ENCODE assay signal across 18 cellular contexts in genomic region chr10:124287071-124287685, GRCh38.
DNase-seq lines count a peak whose midpoint lies in the region; ATAC-seq and TF ChIP-seq lines count a peak whose summit lies in the region.
"Had no signal": no experiment of that assay in that cellular context is flagged by ENCODE, and none has a peak within 500 bp of the region (broad histone marks: within the 10 kb centered on the region; RNA-seq: fewer than 3 reads in every experiment).

No MANE protein-coding gene starts in this region.

- POLR2A ChIA-PET in activated B cell treated with CpG ODN at 0.5 μM for 24 hours (lab: Charles Lee) (no interaction called here), OCI-LY7 (lab: Charles Lee) (no interaction called here)

- H3K27ac Mint-ChIP-seq in activated B cell treated with CpG ODN at 0.5 μM for 24 hours = no peak overlapping the region
- no peak overlapping the region for H3K27ac Mint-ChIP-seq in glutamatergic neuron (ENCODE audit: unreplicated experiment)
- H3K27ac Mint-ChIP-seq: CD8-positive, alpha-beta memory T cell had no signal

- no peaks in the 10 kb centered on the region for H3K9me3 Mint-ChIP-seq in activated B cell treated with CpG ODN at 0.5 μM for 24 hours
- peaks cover 6% of the 10 kb centered on the region for H3K9me3 Mint-ChIP-seq in glutamatergic neuron (ENCODE audit: unreplicated experiment)
- H3K9me3 Mint-ChIP-seq: CD8-positive, alpha-beta memory T cell had no signal

- H4K20me1 ChIP-seq in OCI-LY7 (ENCODE audit: insufficient read depth, low read length) = no peaks in the 10 kb centered on the region

- H3K4me1 Mint-ChIP-seq in activated B cell treated with CpG ODN at 0.5 μM for 24 hours = peaks cover 19% of the 10 kb centered on the region
- peaks cover 17% of the 10 kb centered on the region for H3K4me1 Mint-ChIP-seq in glutamatergic neuron (ENCODE audit: low read depth, unreplicated experiment)

- DNase-seq in Right ventricle myocardium inferior (ENCODE audit: missing footprints) = peak; percentile 35
- DNase-seq in heart right ventricle = no peak
- DNase-seq in activated B cell treated with CpG ODN at 0.5 μM for 24 hours = peak; percentile 7
- DNase-seq in sciatic nerve (ENCODE audit: low spot score) = peak; percentile 40
- DNase-seq in coronary artery (ENCODE audit: low spot score) = no peak
- DNase-seq in glutamatergic neuron = no peak
- DNase-seq in OCI-LY7 (ENCODE audit: low spot score) = no peak
- DNase-seq: BE2C; CD8-positive, alpha-beta memory T cell; DMS79; MM.1S; NCI-H1092; NCI-H1436 treated with DMSO at 0.1 percent for 48 hours; NCI-H2029 treated with DMSO at 0.1 percent for 48 hours; NCI-H2171 treated with DMSO at 0.1 percent for 48 hours; NCI-H446; NCI-H526 treated with DMSO at 0.1 percent for 48 hours; SHP77 treated with DMSO at 0.1 percent for 48 hours had no signal

- BruUV-seq in OCI-LY7 (replicated peaks; lab: Mats Ljungman, UMichigan) = no TSS peak

- H3K4me3 ChIP-seq in heart right ventricle = no peak overlapping the region
- no peak overlapping the region for H3K4me3 ChIP-seq in coronary artery
- H3K4me3 ChIP-seq in OCI-LY7 (ENCODE audit: low read depth, low read length, poor library complexity, severe bottlenecking) = no peak overlapping the region

- H3K36me3 Mint-ChIP-seq in activated B cell treated with CpG ODN at 0.5 μM for 24 hours (ENCODE audit: low read depth) = no peaks in the 10 kb centered on the region
- no peaks in the 10 kb centered on the region for H3K36me3 Mint-ChIP-seq in glutamatergic neuron (ENCODE audit: unreplicated experiment)
- H3K36me3 Mint-ChIP-seq: CD8-positive, alpha-beta memory T cell had no signal

- intact Hi-C loops in Right ventricle myocardium inferior (cut with DNase I) (no loop called here), heart right ventricle (cut with DNase I) (no loop called here), activated B cell treated with CpG ODN at 0.5 μM for 24 hours (cut with micrococcal nuclease) (no loop called here), sciatic nerve (cut with DNase I) (no loop called here), OCI-LY7 (cut with micrococcal nuclease; ENCODE audit: unreplicated experiment) (no loop called here)

- H3K27ac ChIP-seq in heart right ventricle = no peak overlapping the region
- no peak overlapping the region for H3K27ac ChIP-seq in coronary artery
- no peak overlapping the region for H3K27ac ChIP-seq in OCI-LY7 (ENCODE audit: low read depth, low read length, poor library complexity, severe bottlenecking)

- H3K27me3 Mint-ChIP-seq in activated B cell treated with CpG ODN at 0.5 μM for 24 hours (no peaks in the 10 kb centered on the region), glutamatergic neuron (ENCODE audit: unreplicated experiment) (peaks cover 5% of the 10 kb centered on the region)

- no peaks in the 10 kb centered on the region for H3K36me3 ChIP-seq in heart right ventricle
- H3K36me3 ChIP-seq in OCI-LY7 (ENCODE audit: insufficient read depth, low read length) = no peaks in the 10 kb centered on the region
- H3K36me3 ChIP-seq: BE2C had no signal

- ATAC-seq in Right ventricle myocardium inferior = no peak
- ATAC-seq in heart right ventricle = no peak
- no peak for ATAC-seq in activated B cell treated with CpG ODN at 0.5 μM for 24 hours (ENCODE audit: low read depth)
- no peak for ATAC-seq in sciatic nerve

- no peaks in the 10 kb centered on the region for H3K79me2 ChIP-seq in OCI-LY7 (ENCODE audit: insufficient read depth, low read depth, low read length)

- no peak overlapping the region for H3K4me2 ChIP-seq in OCI-LY7 (ENCODE audit: low read length)

- H3K4me1 ChIP-seq in heart right ventricle (peaks cover 0 to 53% (median 0%) of the 10 kb centered on the region in 9 donors), OCI-LY7 (ENCODE audit: insufficient read depth, low read length, poor library complexity, severe bottlenecking) (peaks cover 11% of the 10 kb centered on the region)

- H3K4me3 Mint-ChIP-seq in activated B cell treated with CpG ODN at 0.5 μM for 24 hours = no peak overlapping the region
- H3K4me3 Mint-ChIP-seq in glutamatergic neuron (ENCODE audit: unreplicated experiment) = no peak overlapping the region
- H3K4me3 Mint-ChIP-seq: CD8-positive, alpha-beta memory T cell had no signal

- TF ChIP-seq CTCF in heart right ventricle (IDR thresholded peaks at IDR 0.05) (no peak), activated B cell treated with CpG ODN at 0.5 μM for 24 hours (IDR thresholded peaks at IDR 0.05) (no peak), coronary artery (IDR thresholded peaks at IDR 0.05) (no peak), glutamatergic neuron (IDR thresholded peaks at IDR 0.05; ENCODE audit: partially characterized antibody, unreplicated experiment) (no peak), OCI-LY7 (conservative IDR thresholded peaks at IDR 0.05; ENCODE audit: low read length) (no peak)

- H3K27me3 ChIP-seq in heart right ventricle = peaks cover 0 to 18% (median 0%) of the 10 kb centered on the region in 7 donors
- H3K27me3 ChIP-seq: BE2C had no signal

- WGBS in heart right ventricle, 2 donors = 90 to 92% methylated on average over 10 of the region's 10 CpGs

- no peaks in the 10 kb centered on the region for H3K9me2 ChIP-seq in OCI-LY7 (ENCODE audit: insufficient read depth, low read length)

- H3K9me3 ChIP-seq in heart right ventricle (no peaks in the 10 kb centered on the region), OCI-LY7 (ENCODE audit: low read length) (no peaks in the 10 kb centered on the region)
- H3K9me3 ChIP-seq: BE2C had no signal

- no peak overlapping the region for H2AFZ ChIP-seq in OCI-LY7 (ENCODE audit: low read length)

- CTCF ChIA-PET in activated B cell treated with CpG ODN at 0.5 μM for 24 hours (lab: Charles Lee) = no interaction called here
- CTCF ChIA-PET in OCI-LY7 (lab: Charles Lee; ENCODE audit: unreplicated experiment) = no interaction called here

Comparison
In these comparisons a context has a peak if more than half of its experiments do, and no peak if none do; other contexts are left out.
1. DNase-seq: peak in Right ventricle myocardium inferior (single experiment), activated B cell treated with CpG ODN at 0.5 μM for 24 hours (single experiment) and sciatic nerve (single experiment); none in heart right ventricle (0 of 2), coronary artery (single experiment), glutamatergic neuron (single experiment) and OCI-LY7 (single experiment).